Comparison of ENCODE assay signal across 8 cellular contexts in the genomic region with DNA sequence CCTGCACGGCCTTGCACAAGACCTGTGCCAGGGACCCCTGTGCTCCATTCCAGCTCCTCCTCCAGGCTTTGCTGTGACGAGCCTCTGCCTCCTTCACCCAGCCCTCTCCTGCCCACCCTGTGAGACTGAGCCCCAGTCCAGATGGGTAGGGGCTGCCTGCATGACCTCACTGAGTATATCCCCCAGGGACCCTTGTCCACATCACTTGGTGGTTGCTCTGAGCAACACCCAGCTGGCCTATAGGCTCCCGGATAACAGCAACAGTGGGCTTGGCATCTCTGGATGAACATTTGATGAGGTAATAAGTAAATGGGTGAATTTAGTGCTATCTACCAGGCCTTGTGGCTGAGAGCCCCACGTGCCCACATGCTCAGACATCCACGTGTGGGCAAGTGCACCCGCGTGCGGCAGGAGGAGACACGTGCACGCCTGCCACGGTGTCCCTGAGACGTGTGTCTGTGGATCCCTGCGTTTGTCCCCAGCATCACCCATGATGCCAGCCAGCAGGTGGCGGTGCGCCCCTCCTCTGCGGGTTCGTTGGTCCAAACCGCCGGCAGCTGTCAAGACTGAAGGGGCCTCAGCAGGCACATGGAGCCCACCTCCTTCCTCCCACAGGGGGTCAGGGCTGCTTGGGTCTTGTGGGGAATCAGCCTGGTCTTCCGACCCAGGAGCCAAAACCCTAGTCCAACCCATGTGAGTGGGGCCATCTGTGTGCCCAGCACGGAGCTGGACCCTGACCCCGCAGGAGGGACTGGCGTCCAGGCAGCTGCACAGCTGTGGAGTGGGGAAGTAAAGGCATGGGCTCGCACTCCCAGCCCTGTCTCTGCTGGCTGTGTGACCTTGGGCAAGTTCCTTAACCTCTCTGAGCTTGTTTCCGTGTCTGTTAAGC. TPM values are rescaled to one million over a fixed set of nuclear protein-coding genes. Genes with fewer than 3 reads are reported as not detected.
A peak's percentile ranks its signal among the peaks of the same experiment; 100 is the strongest.
DNase-seq lines count a peak whose midpoint lies in the region; ATAC-seq and TF ChIP-seq lines count a peak whose summit lies in the region.

No MANE protein-coding gene starts in this region.

- peak overlapping the region; percentile 80 for H3K4me3 Mint-ChIP-seq in activated naive CD8-positive, alpha-beta T cell treated with anti-CD3 and anti-CD28 coated beads for 36 hours

- DNase-seq in 8988T (peak; percentile 84), NCI-H146 (lab: John Stamatoyannopoulos, UW) (peak; percentile 81), T follicular helper cell (ENCODE audit: low read depth) (peak; percentile 80), heart left ventricle (peak; percentile 89 to 95 (median 90)), pulmonary artery endothelial cell (ENCODE audit: low read depth, low spot score) (peak; percentile 33), uterus (peak; percentile 89)
- DNase-seq in activated naive CD8-positive, alpha-beta T cell treated with anti-CD3 and anti-CD28 coated beads for 36 hours = peak; percentile 89

- TF ChIP-seq POLR2A in heart left ventricle (IDR thresholded peaks at IDR 0.05) (no peak), uterus (IDR thresholded peaks at IDR 0.05) (no peak)

- H3K9me3 Mint-ChIP-seq in activated naive CD8-positive, alpha-beta T cell treated with anti-CD3 and anti-CD28 coated beads for 36 hours = no peaks in the 10 kb centered on the region

- 22 to 30% (median 23%) methylated on average over 19 to 25 of the region's 25 CpGs for WGBS in heart left ventricle, 4 donors

- H3K27ac ChIP-seq in heart left ventricle = peak overlapping the region in 2 of 12 donors; percentile 32 to 93
- H3K27ac ChIP-seq in uterus = no peak overlapping the region

- TF ChIP-seq CTCF in heart left ventricle (IDR thresholded peaks at IDR 0.05) (peak; percentile 82 to 96 (median 90)), uterus (IDR thresholded peaks at IDR 0.05) (peak; percentile 89 to 97 (median 96))

- no peaks in the 10 kb centered on the region for H3K27me3 Mint-ChIP-seq in activated naive CD8-positive, alpha-beta T cell treated with anti-CD3 and anti-CD28 coated beads for 36 hours

- peak overlapping the region; percentile 98 for H3K27ac Mint-ChIP-seq in activated naive CD8-positive, alpha-beta T cell treated with anti-CD3 and anti-CD28 coated beads for 36 hours

- H3K36me3 ChIP-seq in heart left ventricle (no peaks in the 10 kb centered on the region), uterus (no peaks in the 10 kb centered on the region)

- peaks cover 55% of the 10 kb centered on the region for H3K4me1 Mint-ChIP-seq in activated naive CD8-positive, alpha-beta T cell treated with anti-CD3 and anti-CD28 coated beads for 36 hours

- H3K4me1 ChIP-seq in heart left ventricle (peaks cover 0 to 55% (median 14%) of the 10 kb centered on the region in 12 donors), uterus (no peaks in the 10 kb centered on the region)

- H3K9me3 ChIP-seq in heart left ventricle = no peaks in the 10 kb centered on the region
- H3K9me3 ChIP-seq in uterus = no peaks in the 10 kb centered on the region

- H3K4me3 ChIP-seq in heart left ventricle (peak overlapping the region in 1 of 12 donors; percentile 36), uterus (no peak overlapping the region)

- H3K36me3 Mint-ChIP-seq in activated naive CD8-positive, alpha-beta T cell treated with anti-CD3 and anti-CD28 coated beads for 36 hours = peaks cover 3% of the 10 kb centered on the region

- intact Hi-C loops in heart left ventricle (cut with DNase I) = loop anchor here (1.0 to 10.0 kb wide), 8 partner anchors 51 to 159 kb away; a partner anchor contains a TSS
- intact Hi-C loops in uterus (cut with DNase I; ENCODE audit: low total_unique reads) = no loop called here

- H3K27me3 ChIP-seq in heart left ventricle (no peaks in the 10 kb centered on the region), uterus (no peaks in the 10 kb centered on the region)

- ATAC-seq in GM18511 (IDR thresholded peaks at IDR 0.05; ENCODE audit: unreplicated experiment) (peak; percentile 40), heart left ventricle (peak; percentile 41 to 86 (median 81))

RNA-seq across cellular contexts. Expression of a gene that starts 45.9 kb away (rescaled TPM):
- 1 to 10 TPM; 1.7 to 1.8 TPM for total RNA-seq in activated naive CD8-positive, alpha-beta T cell treated with anti-CD3 and anti-CD28 coated beads for 36 hours
- total RNA-seq in heart left ventricle (10 to 100 TPM in 2 of 9 donors, 1 to 10 TPM in 7; 1.4 to 45.8 (median 4.9) TPM), pulmonary artery endothelial cell (not detected in 2 replicates), uterus (10 to 100 TPM in 3 of 4 donors, under 1 TPM in 1; 0.51 to 27.6 (median 11.5) TPM)
- polyA plus RNA-seq in heart left ventricle = 1 to 10 TPM; 4.1 to 6.9 TPM

Comparison
In these comparisons a context has a peak if more than half of its experiments do, and no peak if none do; other contexts are left out.
1. DNase-seq: peak in every context shown above with its lines; median percentile 90 in heart left ventricle; 89 in activated naive CD8-positive, alpha-beta T cell treated with anti-CD3 and anti-CD28 coated beads for 36 hours; 89 in uterus; 84 in 8988T; 81 in NCI-H146; 80 in T follicular helper cell; 33 in pulmonary artery endothelial cell.